In the genomic region with DNA sequence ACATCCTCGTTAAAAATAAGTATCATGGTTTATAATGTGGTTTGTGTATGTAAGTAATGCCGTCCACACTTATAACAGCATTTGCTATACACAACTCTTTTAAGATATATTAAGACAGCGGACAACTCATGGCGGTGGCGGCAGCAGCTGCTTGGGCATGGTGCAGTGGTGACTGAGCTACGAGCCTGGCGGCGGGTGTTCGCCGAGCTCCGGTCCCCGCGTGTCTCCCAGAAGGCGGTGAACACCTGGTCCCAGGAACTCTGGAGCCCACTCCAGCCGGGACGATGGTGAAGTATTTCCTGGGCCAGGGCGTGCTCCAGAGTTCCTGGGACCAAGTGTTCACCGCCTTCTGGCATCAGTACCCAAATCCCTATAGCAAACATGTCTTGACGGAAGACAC, we compare ENCODE assay signal across 8 cellular contexts.
"Had no signal": no experiment of that assay in that cellular context is flagged by ENCODE, and none has a peak within 500 bp of the region (broad histone marks: within the 10 kb centered on the region; RNA-seq: fewer than 3 reads in every experiment).

No MANE protein-coding gene starts in this region.

- ATAC-seq: HepG2, K562 had no signal

- H3K4me3 Mint-ChIP-seq: IgD-negative memory B cell had no signal

- H3K4me2 ChIP-seq: KMS-11 had no signal

- DNase-seq: IMR-90, KBM-7, KG1 had no signal

- H3K27me3 Mint-ChIP-seq: IgD-negative memory B cell had no signal

- H3K4me3 ChIP-seq: K562 had no signal

- H3K9ac ChIP-seq: KMS-11 had no signal

- H3K9me3 Mint-ChIP-seq: IgD-negative memory B cell had no signal

- H3K27ac ChIP-seq: HL-60, KMS-11 had no signal

- H3K27ac Mint-ChIP-seq: IgD-negative memory B cell had no signal
